Comparison of ENCODE assay signal across 10 cellular contexts in the genomic region with DNA sequence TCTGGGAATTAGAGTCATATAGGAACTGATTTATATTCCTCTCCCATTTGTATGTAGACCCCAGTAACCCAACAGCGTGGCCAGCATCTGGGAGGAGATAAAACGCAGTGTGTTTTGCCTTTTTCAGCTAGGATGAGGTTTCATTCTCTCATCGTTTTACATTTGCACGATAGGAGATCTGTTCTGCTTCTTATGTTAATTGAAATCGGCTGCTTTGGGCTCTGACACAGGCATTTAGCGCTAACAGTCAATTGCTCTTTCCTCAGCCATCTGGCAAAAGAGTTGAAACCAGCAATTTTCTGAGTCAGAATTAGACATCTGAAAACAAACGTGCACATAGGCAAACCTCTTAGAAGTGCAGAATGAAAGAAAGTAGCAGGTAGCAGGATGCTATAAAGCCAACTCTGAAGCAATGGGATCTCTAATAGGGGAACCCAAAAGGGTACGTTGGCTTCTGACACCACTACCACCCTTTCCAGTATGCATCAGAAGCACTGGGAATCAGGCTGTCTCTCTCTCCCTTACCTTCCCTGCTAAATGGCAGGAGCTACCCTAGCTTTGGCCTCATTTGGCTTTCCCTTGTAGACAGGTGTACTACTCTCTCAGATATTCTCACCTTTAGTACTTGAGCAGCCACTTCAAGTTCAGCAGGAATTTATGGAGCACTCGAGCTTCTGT.
DNase-seq lines count a peak whose midpoint lies in the region; ATAC-seq and TF ChIP-seq lines count a peak whose summit lies in the region.
"Had no signal": no experiment of that assay in that cellular context is flagged by ENCODE, and none has a peak within 500 bp of the region (broad histone marks: within the 10 kb centered on the region; RNA-seq: fewer than 3 reads in every experiment).

No MANE protein-coding gene starts in this region.

- no peaks in the 10 kb centered on the region for H3K79me2 ChIP-seq in mesendoderm (ENCODE audit: control insufficient read depth, insufficient read depth, low read length)

- no peak for TF ChIP-seq CTCF in foreskin keratinocyte (conservative IDR thresholded peaks at IDR 0.05)

- H2BK15ac ChIP-seq in mesendoderm (replicated peaks; ENCODE audit: low read depth): peak overlapping the region; percentile 13

- no peak overlapping the region for H3K23ac ChIP-seq in mesendoderm (ENCODE audit: low read length)

- H3K18ac ChIP-seq in mesendoderm (ENCODE audit: low read length): peak overlapping the region; percentile 12

- H3K27ac ChIP-seq in SK-N-MC (no peak overlapping the region), mesendoderm (ENCODE audit: low read depth, low read length) (no peak overlapping the region), foreskin keratinocyte (no peak overlapping the region)
- H3K27ac ChIP-seq: colonic mucosa had no signal

- H4K8ac ChIP-seq in mesendoderm (ENCODE audit: low read depth, low read length): no peak overlapping the region

- H3K4me3 ChIP-seq in SK-N-MC: peak overlapping the region; percentile 55
- H3K4me3 ChIP-seq in mesendoderm (ENCODE audit: low read length): no peak overlapping the region
- H3K4me3 ChIP-seq: colonic mucosa had no signal

- no peaks in the 10 kb centered on the region for H3K4me1 ChIP-seq in mesendoderm (ENCODE audit: control insufficient read depth, low read depth, low read length)
- H3K4me1 ChIP-seq in foreskin keratinocyte: peaks cover 19% of the 10 kb centered on the region
- H3K4me1 ChIP-seq: colonic mucosa had no signal

- no peaks in the 10 kb centered on the region for H3K9me3 ChIP-seq in SK-N-MC (ENCODE audit: low read depth, low read length)
- H3K9me3 ChIP-seq: colonic mucosa had no signal

- peak; percentile 62 for DNase-seq in DMS79 (lab: John Stamatoyannopoulos, UW)
- DNase-seq in SK-N-MC (ENCODE audit: low read depth, low spot score): no peak
- DNase-seq in mesendoderm: no peak
- DNase-seq in NCI-H226: no peak
- DNase-seq in foreskin keratinocyte: no peak
- no peak for DNase-seq in AML-193 (lab: John Stamatoyannopoulos, UW)
- DNase-seq: activated CD4-positive, alpha-beta T cell treated with anti-CD3 and anti-CD28 coated beads for 1 hour; colonic mucosa had no signal

- H3K36me3 ChIP-seq in SK-N-MC (ENCODE audit: insufficient read depth, low read length) (no peaks in the 10 kb centered on the region), mesendoderm (ENCODE audit: control insufficient read depth, insufficient read depth, low read length) (no peaks in the 10 kb centered on the region)
- H3K36me3 ChIP-seq: colonic mucosa had no signal

- no peak overlapping the region for H3K4ac ChIP-seq in mesendoderm (ENCODE audit: low read depth, low read length)

- no peak overlapping the region for H3K4me2 ChIP-seq in mesendoderm (ENCODE audit: low read length)

- no peaks in the 10 kb centered on the region for H3K27me3 ChIP-seq in mesendoderm (ENCODE audit: insufficient read depth, low read length, poor library complexity)
- no peaks in the 10 kb centered on the region for H3K27me3 ChIP-seq in foreskin keratinocyte
- H3K27me3 ChIP-seq: colonic mucosa had no signal

- no CpG with 5 or more reads among the region's 9 CpGs for WGBS in mesendoderm (ENCODE audit: extremely low coverage, insufficient coverage, low lambda C conversion rate)

- ATAC-seq in HG02852 (IDR thresholded peaks at IDR 0.05; ENCODE audit: unreplicated experiment) (peak; percentile 56), GM19328 (IDR thresholded peaks at IDR 0.05; ENCODE audit: unreplicated experiment) (no peak), foreskin keratinocyte (no peak)

- no peak overlapping the region for H2AK5ac ChIP-seq in mesendoderm (ENCODE audit: low read length)

- no peak overlapping the region for H2BK5ac ChIP-seq in mesendoderm (ENCODE audit: low read length)

- no peak overlapping the region for H4K5ac ChIP-seq in mesendoderm (ENCODE audit: low read length)

- no peak overlapping the region for H3K9ac ChIP-seq in SK-N-MC (ENCODE audit: insufficient read length)
- H3K9ac ChIP-seq in mesendoderm (ENCODE audit: low read length): no peak overlapping the region

- H2BK120ac ChIP-seq in mesendoderm (ENCODE audit: low read depth, low read length): no peak overlapping the region

- H3K56ac ChIP-seq in mesendoderm (ENCODE audit: low read length): no peak overlapping the region

- H3K79me1 ChIP-seq in mesendoderm (ENCODE audit: low read length): no peaks in the 10 kb centered on the region
